Comparison of ENCODE assay signal across 16 cellular contexts in the genomic region with DNA sequence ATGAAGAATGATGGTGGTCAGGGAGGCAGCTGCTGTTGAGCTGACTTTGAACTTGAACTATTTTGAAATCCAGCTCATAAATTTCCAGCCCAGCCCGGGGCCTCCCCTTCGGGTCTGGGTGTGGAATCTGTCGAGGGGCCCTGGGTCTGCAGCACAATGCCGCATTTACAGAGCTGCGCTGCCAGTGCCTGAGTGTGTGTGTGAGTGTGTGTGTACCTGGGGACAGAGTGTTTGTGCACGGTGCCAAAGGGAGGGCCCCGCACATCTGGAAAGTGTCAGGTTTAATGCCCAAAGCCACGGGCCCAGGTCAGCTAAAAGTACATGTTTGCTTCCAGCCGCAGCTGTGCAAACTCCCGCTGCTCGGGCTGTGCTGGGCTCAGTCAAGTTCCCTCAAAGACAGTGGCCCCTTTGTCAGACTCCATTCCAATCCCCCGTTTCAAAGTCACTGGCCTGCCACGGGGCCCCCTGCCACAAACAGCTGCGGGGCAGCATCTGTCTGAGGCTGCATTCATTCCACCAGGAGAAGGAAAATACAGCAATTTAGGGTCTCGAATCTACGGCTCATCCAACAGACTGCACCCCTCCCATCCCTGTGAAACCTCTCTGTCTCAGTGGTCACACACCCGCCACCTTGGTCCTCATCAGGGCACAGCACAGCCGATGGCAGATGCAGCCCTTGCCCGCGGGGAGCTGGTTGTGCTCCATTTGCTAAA. TPM values are rescaled to one million over a fixed set of nuclear protein-coding genes. Genes with fewer than 3 reads are reported as not detected.
DNase-seq lines count a peak whose midpoint lies in the region; FAIRE-seq and TF ChIP-seq lines count a peak whose summit lies in the region.
"Had no signal": no experiment of that assay in that cellular context is flagged by ENCODE, and none has a peak within 500 bp of the region (broad histone marks: within the 10 kb centered on the region; RNA-seq: fewer than 3 reads in every experiment).

No MANE protein-coding gene starts in this region.

- TF ChIP-seq CTCF in dorsolateral prefrontal cortex (IDR thresholded peaks at IDR 0.05 in 54 of 56, conservative IDR thresholded peaks at IDR 0.05 in 2 of 56; ENCODE audit: low read depth in 1 of 56, partially characterized antibody in 56 of 56) (no peak), neural progenitor cell (IDR thresholded peaks at IDR 0.05) (no peak)

- TF ChIP-seq POLR2A in GM12892 (IDR thresholded peaks at IDR 0.05; ENCODE audit: low read depth, low read length): no peak

- intact Hi-C loops in dorsolateral prefrontal cortex (cut with DNase I): no loop called here

- no peak overlapping the region for H3K4me3 ChIP-seq in BLaER1 treated with 17β-estradiol and CSF1 and Interleukin-3, amounts not matched to agents 10 nM and 100 nM
- H3K4me3 ChIP-seq in dorsolateral prefrontal cortex (peak overlapping the region in 21 of 59 donors; percentile 0 to 52 (median 24)), neural progenitor cell (no peak overlapping the region)
- H3K4me3 ChIP-seq: esophagus muscularis mucosa, lung, SJSA1 had no signal

- no peak overlapping the region for H2AFZ ChIP-seq in neural progenitor cell (replicated peaks)

- H3K9ac ChIP-seq in BLaER1 treated with 17β-estradiol and CSF1 and Interleukin-3, amounts not matched to agents 10 nM and 100 nM: peak overlapping the region in 4 of 11 experiments; percentile 26 to 45 (median 34); a peak in 8 of 22 replicates
- H3K9ac ChIP-seq in neural progenitor cell: no peak overlapping the region

- H3K27ac Mint-ChIP-seq in neural progenitor cell: peak overlapping the region; percentile 95
- H3K27ac Mint-ChIP-seq: activated naive CD8-positive, alpha-beta T cell treated with anti-CD3 and anti-CD28 coated beads for 36 hours had no signal

- H3K4me2 ChIP-seq in BLaER1 treated with 17β-estradiol and CSF1 and Interleukin-3, amounts not matched to agents 10 nM and 100 nM: peak overlapping the region; percentile 66 to 90 (median 80)
- no peak overlapping the region for H3K4me2 ChIP-seq in neural progenitor cell

- no peaks in the 10 kb centered on the region for H3K36me3 Mint-ChIP-seq in neural progenitor cell
- H3K36me3 Mint-ChIP-seq: activated naive CD8-positive, alpha-beta T cell treated with anti-CD3 and anti-CD28 coated beads for 36 hours had no signal

- H3K27me3 ChIP-seq in BLaER1 treated with 17β-estradiol and CSF1 and Interleukin-3, amounts not matched to agents 10 nM and 100 nM: peaks cover 0 to 26% (median 0%) of the 10 kb centered on the region in 11 experiments; a peak in 6 of 22 replicates
- H3K27me3 ChIP-seq in dorsolateral prefrontal cortex (no peaks in the 10 kb centered on the region), neural progenitor cell (no peaks in the 10 kb centered on the region)

- peak overlapping the region; percentile 16 for H3K4me3 Mint-ChIP-seq in neural progenitor cell
- H3K4me3 Mint-ChIP-seq: activated naive CD8-positive, alpha-beta T cell treated with anti-CD3 and anti-CD28 coated beads for 36 hours had no signal

- FAIRE-seq in GM12892 (lab: Jason Lieb, UNC): no peak
- FAIRE-seq: colon, HTR-8/SVneo had no signal

- H3K36me3 ChIP-seq in BLaER1 treated with 17β-estradiol and CSF1 and Interleukin-3, amounts not matched to agents 10 nM and 100 nM: no peaks in the 10 kb centered on the region; a peak in 1 of 22 replicates
- H3K36me3 ChIP-seq in neural progenitor cell: no peaks in the 10 kb centered on the region
- H3K36me3 ChIP-seq: esophagus muscularis mucosa, SJSA1 had no signal

- no peaks in the 10 kb centered on the region for H3K79me2 ChIP-seq in neural progenitor cell (ENCODE audit: low read depth)

- H3K27me3 Mint-ChIP-seq in neural progenitor cell (ENCODE audit: insufficient read depth, low read depth): peaks cover 18% of the 10 kb centered on the region

- peak; percentile 87 for DNase-seq in NCI-H69 (lab: John Stamatoyannopoulos, UW)
- DNase-seq in dorsolateral prefrontal cortex: peak in 6 of 10 donors; percentile 32 to 65 (median 51)
- no peak for DNase-seq in neural progenitor cell (ENCODE audit: low spot score)
- no peak for DNase-seq in GM19238 (ENCODE audit: insufficient read length, low spot score)
- no peak for DNase-seq in stimulated activated CD4-positive, alpha-beta T cell treated with anti-CD3 and anti-CD28 coated beads, Interleukin-4, amount 100 ng/mL, for 1 hour
- no peak for DNase-seq in activated T-cell treated with anti-CD3 and anti-CD28 coated beads, Interleukin-2, amount 50 U/mL, for 1 hour
- no peak for DNase-seq in GM12892 (ENCODE audit: insufficient read length)
- DNase-seq: ACHN; activated naive CD8-positive, alpha-beta T cell treated with anti-CD3 and anti-CD28 coated beads for 36 hours had no signal

- peaks cover 6% of the 10 kb centered on the region for H3K9me3 Mint-ChIP-seq in neural progenitor cell
- H3K9me3 Mint-ChIP-seq: activated naive CD8-positive, alpha-beta T cell treated with anti-CD3 and anti-CD28 coated beads for 36 hours had no signal

- H3K4me1 ChIP-seq in BLaER1 treated with 17β-estradiol and CSF1 and Interleukin-3, amounts not matched to agents 10 nM and 100 nM: peaks cover 46 to 72% (median 57%) of the 10 kb centered on the region in 10 experiments
- peaks cover 8% of the 10 kb centered on the region for H3K4me1 ChIP-seq in neural progenitor cell

- no peaks in the 10 kb centered on the region for H3F3A ChIP-seq in neural progenitor cell (ENCODE audit: low read depth)

- no peaks in the 10 kb centered on the region; a peak in 1 of 22 replicates for H4K20me1 ChIP-seq in BLaER1 treated with 17β-estradiol and CSF1 and Interleukin-3, amounts not matched to agents 10 nM and 100 nM
- H4K20me1 ChIP-seq in neural progenitor cell (ENCODE audit: low read depth): no peaks in the 10 kb centered on the region

- peak overlapping the region in 6 of 11 experiments; percentile 11 to 58 (median 42); a peak in 7 of 22 replicates for H3K27ac ChIP-seq in BLaER1 treated with 17β-estradiol and CSF1 and Interleukin-3, amounts not matched to agents 10 nM and 100 nM
- H3K27ac ChIP-seq in dorsolateral prefrontal cortex (peak overlapping the region in 35 of 59 donors; percentile 2 to 81 (median 51)), neural progenitor cell (no peak overlapping the region)
- H3K27ac ChIP-seq: esophagus muscularis mucosa, SJSA1, VCaP had no signal

- peaks cover 0 to 6% (median 0%) of the 10 kb centered on the region in 11 experiments; a peak in 2 of 22 replicates for H3K9me3 ChIP-seq in BLaER1 treated with 17β-estradiol and CSF1 and Interleukin-3, amounts not matched to agents 10 nM and 100 nM (replicated peaks in 1 of 11)
- H3K9me3 ChIP-seq in neural progenitor cell (ENCODE audit: low read depth): no peaks in the 10 kb centered on the region
- H3K9me3 ChIP-seq: SJSA1 had no signal

- peaks cover 28% of the 10 kb centered on the region for H3K4me1 Mint-ChIP-seq in neural progenitor cell

RNA-seq across cellular contexts. Expression of a gene that starts 16.3 kb away (rescaled TPM):
- 10 to 100 TPM in 10 of 120 experiments, 1 to 10 TPM in 110; 1.9 to 14.4 (median 5.9) TPM for total RNA-seq in dorsolateral prefrontal cortex
- total RNA-seq in neural progenitor cell (ENCODE audit: low replicate concordance): 1.4 and 2.8 TPM in 2 replicates
- not detected for polyA plus RNA-seq in GM12892 (2012; ENCODE audit: missing spikeins)
- total RNA-seq: activated naive CD8-positive, alpha-beta T cell treated with anti-CD3 and anti-CD28 coated beads for 36 hours; SJSA1 had no signal

Comparison
In these comparisons a context has a peak if more than half of its experiments do, and no peak if none do; other contexts are left out.
1. DNase-seq: peak in NCI-H69 (single experiment) and dorsolateral prefrontal cortex (6 of 10); none in neural progenitor cell (single experiment), GM19238 (single experiment), stimulated activated CD4-positive, alpha-beta T cell treated with anti-CD3 and anti-CD28 coated beads, Interleukin-4, amount 100 ng/mL, for 1 hour (single experiment), activated T-cell treated with anti-CD3 and anti-CD28 coated beads, Interleukin-2, amount 50 U/mL, for 1 hour (single experiment) and GM12892 (single experiment).